1 cellular context compared by ENCODE assay signal in the genomic region with DNA sequence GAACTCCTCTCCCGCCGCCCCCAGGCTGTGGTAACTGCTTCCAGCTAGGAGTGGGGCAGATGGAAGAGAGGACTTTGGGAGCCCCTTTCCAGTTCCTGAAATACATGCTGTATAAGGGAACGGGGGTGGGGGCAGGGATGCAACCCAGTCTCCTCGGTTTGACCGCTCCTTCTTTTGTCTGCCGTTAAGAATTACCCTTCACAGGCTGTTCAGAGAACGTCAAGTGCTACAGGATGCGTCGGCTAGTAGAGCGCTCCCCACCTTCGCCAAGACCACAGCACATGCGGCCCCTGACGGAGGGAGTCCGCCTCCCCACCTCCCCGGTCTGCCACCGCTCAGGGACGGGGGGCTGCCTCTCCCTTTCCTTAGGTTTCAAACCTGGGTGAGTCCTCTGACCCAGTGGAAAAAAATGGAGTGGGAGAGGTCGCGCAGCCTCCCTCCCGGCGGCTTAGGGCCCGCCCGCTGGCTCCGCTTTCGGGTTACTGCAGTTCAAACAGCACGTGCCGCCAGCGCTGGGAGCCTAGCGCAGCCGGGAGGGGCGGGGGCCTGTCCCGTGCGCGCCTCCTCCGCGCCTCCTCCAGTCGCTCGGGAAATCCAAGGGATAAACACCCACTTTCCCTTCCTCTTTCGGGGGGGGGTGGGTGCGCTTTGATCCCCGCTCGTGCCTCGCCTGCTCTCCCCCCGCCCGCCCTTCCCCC.
TF ChIP-seq lines count a peak whose summit lies in the region.

No MANE protein-coding gene starts in this region.

TF ChIP-seq in WTC11, 78 proteins besides CTCF, POLR2A, EP300 and RAD21 (continued from another document):
- TF ChIP-seq, protein P1, sequence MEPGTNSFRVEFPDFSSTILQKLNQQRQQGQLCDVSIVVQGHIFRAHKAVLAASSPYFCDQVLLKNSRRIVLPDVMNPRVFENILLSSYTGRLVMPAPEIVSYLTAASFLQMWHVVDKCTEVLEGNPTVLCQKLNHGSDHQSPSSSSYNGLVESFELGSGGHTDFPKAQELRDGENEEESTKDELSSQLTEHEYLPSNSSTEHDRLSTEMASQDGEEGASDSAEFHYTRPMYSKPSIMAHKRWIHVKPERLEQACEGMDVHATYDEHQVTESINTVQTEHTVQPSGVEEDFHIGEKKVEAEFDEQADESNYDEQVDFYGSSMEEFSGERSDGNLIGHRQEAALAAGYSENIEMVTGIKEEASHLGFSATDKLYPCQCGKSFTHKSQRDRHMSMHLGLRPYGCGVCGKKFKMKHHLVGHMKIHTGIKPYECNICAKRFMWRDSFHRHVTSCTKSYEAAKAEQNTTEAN (CRISPR knock-in tag; IDR thresholded peaks at IDR 0.05): peak; percentile 81; the same call in 1 of the 2 replicates
- peak; percentile 32; the same call in 1 of the 2 replicates for TF ChIP-seq TEAD1 (CRISPR knock-in tag; IDR thresholded peaks at IDR 0.05)
